In genomic region chr5:133421394-133421793, GRCh38 we compare ENCODE assay signal across 8 cellular contexts.
A peak's percentile ranks its signal among the peaks of the same experiment; 100 is the strongest.
DNase-seq lines count a peak whose midpoint lies in the region; ATAC-seq and TF ChIP-seq lines count a peak whose summit lies in the region.

No MANE protein-coding gene starts in this region.

- H3K9me3 ChIP-seq in Panc1 (ENCODE audit: control insufficient read depth, insufficient read depth, low read depth, low read length) (no peaks in the 10 kb centered on the region), gastroesophageal sphincter (no peaks in the 10 kb centered on the region)

- in situ Hi-C loops in Panc1 (cut with HindIII; ENCODE audit: low pct_unique_long_range_greater_than_20kb, low sequenced_read_pairs): no loop called here

- WGBS in gastroesophageal sphincter (ENCODE audit: low coverage in 1 of 2), 2 donors: 100% methylated on average over 1 of the region's 8 CpGs; no CpG with 5 or more reads in 1 of the 2 donors

- H3K4me3 ChIP-seq in AG10803 (ENCODE audit: low read length) (no peak overlapping the region), Panc1 (ENCODE audit: low read depth in 2 of 2, low read length in 2 of 2) (no peak overlapping the region), gastroesophageal sphincter (no peak overlapping the region)

- CTCF ChIA-PET in GM10248 (lab: Yijun Ruan, JAX) (interaction anchor here (0.7 to 5.2 kb wide), 10 partner anchors 12 to 449 kb away, joined by 3 to 51 read pairs (median 4); no protein-coding TSS in a partner anchor), Panc1 (lab: Charles Lee) (interaction anchor here (0.6 kb wide), 1 partner anchor 334 kb away, joined by 3 read pairs; no protein-coding TSS in a partner anchor)

- no peaks in the 10 kb centered on the region for H3K36me3 Mint-ChIP-seq in glutamatergic neuron (ENCODE audit: unreplicated experiment)

- POLR2A ChIA-PET in GM10248 (lab: Yijun Ruan, JAX): no interaction called here
- POLR2A ChIA-PET in Panc1 (lab: Charles Lee): no interaction called here

- intact Hi-C loops in Panc1 (cut with micrococcal nuclease; ENCODE audit: unreplicated experiment): loop anchor here (5.0 kb wide), 3 partner anchors 191 to 521 kb away; partner anchors contain the start of gene FSTL4

- peaks cover 10% of the 10 kb centered on the region for H3K27me3 Mint-ChIP-seq in glutamatergic neuron (ENCODE audit: unreplicated experiment)

- H3K27me3 ChIP-seq in Panc1 (ENCODE audit: control insufficient read depth, insufficient read depth, low read length) (peaks cover 19% of the 10 kb centered on the region), gastroesophageal sphincter (peaks cover 15% of the 10 kb centered on the region)

- TF ChIP-seq EP300 in gastroesophageal sphincter (IDR thresholded peaks at IDR 0.05): no peak

- no peak overlapping the region for H3K4me3 Mint-ChIP-seq in glutamatergic neuron (ENCODE audit: unreplicated experiment)

- H3K36me3 ChIP-seq in Panc1 (ENCODE audit: control insufficient read depth, insufficient read depth, low read length) (no peaks in the 10 kb centered on the region), gastroesophageal sphincter (no peaks in the 10 kb centered on the region)

- no peak for TF ChIP-seq POLR2A in gastroesophageal sphincter (IDR thresholded peaks at IDR 0.05)

- H3K4me1 ChIP-seq in Panc1 (ENCODE audit: control insufficient read depth, insufficient read depth, low read length) (no peaks in the 10 kb centered on the region), gastroesophageal sphincter (no peaks in the 10 kb centered on the region)

- H3K4me1 Mint-ChIP-seq in glutamatergic neuron (ENCODE audit: low read depth, unreplicated experiment): peaks cover 17% of the 10 kb centered on the region

- H3K9me3 Mint-ChIP-seq in glutamatergic neuron (ENCODE audit: unreplicated experiment): no peaks in the 10 kb centered on the region

- DNase-seq in AG10803 (ENCODE audit: low read depth): no peak
- DNase-seq in GM10248 (ENCODE audit: extremely low spot score): peak; percentile 35
- no peak for DNase-seq in Panc1 (ENCODE audit: low read depth, low spot score)
- DNase-seq in glutamatergic neuron: peak; percentile 79
- no peak for DNase-seq in GM03348 (ENCODE audit: low spot score)

- no TSS peak for BruUV-seq in Panc1 (replicated peaks; lab: Mats Ljungman, UMichigan)

- no peak overlapping the region for H3K27ac ChIP-seq in Panc1 (ENCODE audit: low read length)
- H3K27ac ChIP-seq in gastroesophageal sphincter: no peak overlapping the region

- ATAC-seq in Panc1 (peak; percentile 63), GM21737 (IDR thresholded peaks at IDR 0.05; ENCODE audit: unreplicated experiment) (no peak), GM21423 (IDR thresholded peaks at IDR 0.05; ENCODE audit: unreplicated experiment) (no peak), gastroesophageal sphincter (no peak)

- H3K27ac Mint-ChIP-seq in glutamatergic neuron (ENCODE audit: unreplicated experiment): no peak overlapping the region

- TF ChIP-seq CTCF in AG10803 (conservative IDR thresholded peaks at IDR 0.05; ENCODE audit: low read length) (peak; percentile 25), GM10248 (IDR thresholded peaks at IDR 0.05; ENCODE audit: control extremely low read depth, extremely low read depth, low read depth, missing control alignments) (peak; percentile 30), Panc1 (IDR thresholded peaks at IDR 0.05) (peak; percentile 61), glutamatergic neuron (IDR thresholded peaks at IDR 0.05; ENCODE audit: partially characterized antibody, unreplicated experiment) (peak; percentile 63), gastroesophageal sphincter (IDR thresholded peaks at IDR 0.05) (no peak)

Comparison
In these comparisons a context has a peak if more than half of its experiments do, and no peak if none do; other contexts are left out.
1. DNase-seq: peak in GM10248 (single experiment) and glutamatergic neuron (single experiment); none in AG10803 (single experiment), Panc1 (single experiment) and GM03348 (single experiment).
2. CTCF ChIP-seq: peak in AG10803 (single experiment), GM10248 (single experiment), Panc1 (single experiment) and glutamatergic neuron (single experiment); none in gastroesophageal sphincter (0 of 4).